ENCODE assay signal across 8 cellular contexts in genomic region chr3:113533534-113533892, GRCh38. TPM values are rescaled to one million over a fixed set of nuclear protein-coding genes. Genes with fewer than 3 reads are reported as not detected.
DNase-seq lines count a peak whose midpoint lies in the region; ATAC-seq and TF ChIP-seq lines count a peak whose summit lies in the region.

No MANE protein-coding gene starts in this region.

- peak overlapping the region; percentile 90 for H3K4me3 Mint-ChIP-seq in nephron progenitor cell

- H3K36me3 ChIP-seq in Peyer's patch = no peaks in the 10 kb centered on the region

- no peaks in the 10 kb centered on the region for H3K36me3 Mint-ChIP-seq in nephron progenitor cell (ENCODE audit: low read depth)

- no peaks in the 10 kb centered on the region for H3K9me3 Mint-ChIP-seq in nephron progenitor cell

- no peaks in the 10 kb centered on the region for H3K9me3 ChIP-seq in Peyer's patch

- peaks cover 15% of the 10 kb centered on the region for H3K4me1 Mint-ChIP-seq in nephron progenitor cell

- H3K27me3 Mint-ChIP-seq in nephron progenitor cell (ENCODE audit: low read depth, poor library complexity) = peaks cover 100% of the 10 kb centered on the region

- H3K27ac ChIP-seq in Peyer's patch (peak overlapping the region; percentile 79 to 98 (median 90)), coronary artery (no peak overlapping the region)

- no peak for TF ChIP-seq CTCF in Peyer's patch (IDR thresholded peaks at IDR 0.05)
- TF ChIP-seq CTCF in coronary artery (IDR thresholded peaks at IDR 0.05) = no peak
- TF ChIP-seq CTCF in nephron progenitor cell (IDR thresholded peaks at IDR 0.05) = no peak
- TF ChIP-seq CTCF in foreskin fibroblast (IDR thresholded peaks at IDR 0.05; ENCODE audit: low read depth, low read length) = no peak

- TF ChIP-seq POLR2A in Peyer's patch (IDR thresholded peaks at IDR 0.05) = no peak

- H3K4me1 ChIP-seq in Peyer's patch = peaks cover 0 to 9% (median 5%) of the 10 kb centered on the region in 4 donors

- no peaks in the 10 kb centered on the region for H3K27me3 ChIP-seq in Peyer's patch

- ATAC-seq in GM21723 (IDR thresholded peaks at IDR 0.05; ENCODE audit: unreplicated experiment) = peak; percentile 34

- no peak overlapping the region for H3K27ac Mint-ChIP-seq in nephron progenitor cell

- H3K4me3 ChIP-seq in GM08714 (ENCODE audit: low read length) (peak overlapping the region; percentile 77), Peyer's patch (peak overlapping the region; percentile 75 to 91 (median 82)), coronary artery (peak overlapping the region; percentile 69), foreskin fibroblast (ENCODE audit: low read depth in 1 of 2, low read length in 2 of 2) (peak overlapping the region in 1 of 2 donors; percentile 43)

- DNase-seq in Peyer's patch (peak in 2 of 3 donors; percentile 57 to 67), coronary artery (ENCODE audit: low spot score) (no peak), nephron progenitor cell (no peak), kidney glomerular epithelial cell (lab: John Stamatoyannopoulos, UW) (no peak), foreskin fibroblast (no peak), NCI-H526 (lab: John Stamatoyannopoulos, UW) (no peak)

RNA-seq across cellular contexts. Expression of gene SIDT1, which starts 1.2 kb away (rescaled TPM):
- 100 to 1,000 TPM in 2 of 4 donors, 10 to 100 TPM in 2; 62.5 to 116 (median 91.6) TPM for total RNA-seq in Peyer's patch

RNA-seq across cellular contexts. Expression of gene SPICE1, which starts 18.6 kb away (rescaled TPM):
- 10 to 100 TPM; 15.2 to 39.6 (median 20.6) TPM for total RNA-seq in Peyer's patch

Comparison
In these comparisons a context has a peak if more than half of its experiments do, and no peak if none do; other contexts are left out.
1. DNase-seq: peak in Peyer's patch (2 of 3); none in coronary artery (single experiment), nephron progenitor cell (single experiment), kidney glomerular epithelial cell (single experiment), foreskin fibroblast (0 of 2) and NCI-H526 (0 of 2).
2. H3K27ac ChIP-seq: peak in Peyer's patch (4 of 4); none in coronary artery (0 of 2).